ENCODE assay signal across 8 cellular contexts in genomic region chr18:13465126-13465446, GRCh38.
DNase-seq lines count a peak whose midpoint lies in the region; ATAC-seq and TF ChIP-seq lines count a peak whose summit lies in the region.

No MANE protein-coding gene starts in this region.

- intact Hi-C loops in natural killer cell (cut with micrococcal nuclease) (loop anchor here (2.0 kb wide), 1 partner anchor 262 kb away; the partner anchor contains the start of genes FAM210A and RNMT), body of pancreas (cut with DNase I) (no loop called here)

- H3K4me2 ChIP-seq in GM23338 = no peak overlapping the region

- H3K27ac ChIP-seq in GM23338 (ENCODE audit: low read depth) (no peak overlapping the region), body of pancreas (peak overlapping the region in 2 of 4 donors; percentile 1 to 56)

- peak overlapping the region; percentile 66; the same call in 1 of the 2 replicates for H2AFZ ChIP-seq in GM23338

- H3K9me3 ChIP-seq in T-helper 17 cell (ENCODE audit: control insufficient read depth, low read length, poor library complexity, severe bottlenecking) (no peaks in the 10 kb centered on the region), body of pancreas (no peaks in the 10 kb centered on the region), HAP-1 (no peaks in the 10 kb centered on the region)

- H3K4me3 ChIP-seq in GM23338 (no peak overlapping the region), body of pancreas (no peak overlapping the region), HAP-1 (no peak overlapping the region)

- DNase-seq in GM23338 (ENCODE audit: low spot score) = no peak
- DNase-seq in T-helper 17 cell = no peak
- no peak for DNase-seq in natural killer cell
- DNase-seq in body of pancreas = no peak
- DNase-seq in NCI-H510A (lab: John Stamatoyannopoulos, UW) = no peak
- no peak for DNase-seq in NCI-H2081 (lab: John Stamatoyannopoulos, UW)
- DNase-seq in HAP-1 (ENCODE audit: low spot score in 2 of 2) = no peak

- no peaks in the 10 kb centered on the region for H3K36me3 ChIP-seq in GM23338 (ENCODE audit: insufficient read depth)
- H3K36me3 ChIP-seq in body of pancreas (replicated peaks in 1 of 2; ENCODE audit: insufficient read depth in 1 of 2, low read depth in 2 of 2) = no peaks in the 10 kb centered on the region
- H3K36me3 ChIP-seq in HAP-1 (replicated peaks) = no peaks in the 10 kb centered on the region

- in situ Hi-C loops in HAP-1 (cut with MboI; ENCODE audit: low sequenced_read_pairs) = no loop called here

- no peaks in the 10 kb centered on the region for H3K79me2 ChIP-seq in GM23338 (replicated peaks; ENCODE audit: insufficient read depth)

- 70 to 71% methylated on average over 4 of the region's 4 CpGs for WGBS in body of pancreas, 2 donors

- H3K27ac Mint-ChIP-seq in GM23338 = no peak overlapping the region
- peak overlapping the region; percentile 95 for H3K27ac Mint-ChIP-seq in T-helper 17 cell
- peak overlapping the region; percentile 91 to 96 for H3K27ac Mint-ChIP-seq in natural killer cell

- no peak for TF ChIP-seq POLR2A in body of pancreas (IDR thresholded peaks at IDR 0.05)

- H3K4me3 Mint-ChIP-seq in GM23338 = no peak overlapping the region
- H3K4me3 Mint-ChIP-seq in T-helper 17 cell = peak overlapping the region; percentile 93
- peak overlapping the region; percentile 97 for H3K4me3 Mint-ChIP-seq in natural killer cell

- peaks cover 22% of the 10 kb centered on the region for H3K4me1 Mint-ChIP-seq in GM23338
- peaks cover 40% of the 10 kb centered on the region for H3K4me1 Mint-ChIP-seq in T-helper 17 cell
- H3K4me1 Mint-ChIP-seq in natural killer cell = peaks cover 59 to 64% of the 10 kb centered on the region in 2 donors

- H3K4me1 ChIP-seq in GM23338 (ENCODE audit: insufficient read depth) = no peaks in the 10 kb centered on the region; the same call in 1 of the 2 replicates
- no peaks in the 10 kb centered on the region for H3K4me1 ChIP-seq in body of pancreas
- peaks cover 4% of the 10 kb centered on the region for H3K4me1 ChIP-seq in HAP-1

- H4K20me1 ChIP-seq in GM23338 (replicated peaks; ENCODE audit: insufficient read depth) = no peaks in the 10 kb centered on the region

- H3K27me3 ChIP-seq in GM23338 (ENCODE audit: insufficient read depth) (no peaks in the 10 kb centered on the region), body of pancreas (no peaks in the 10 kb centered on the region), HAP-1 (ENCODE audit: low read depth) (no peaks in the 10 kb centered on the region)

- H3K27me3 Mint-ChIP-seq in GM23338 (ENCODE audit: insufficient read depth, low read depth, poor library complexity) (peaks cover 1% of the 10 kb centered on the region), T-helper 17 cell (no peaks in the 10 kb centered on the region), natural killer cell (ENCODE audit: low read depth in 2 of 2) (no peaks in the 10 kb centered on the region)

- ATAC-seq in GM18519 (IDR thresholded peaks at IDR 0.05; ENCODE audit: low FRiP score, unreplicated experiment) = peak; percentile 10
- ATAC-seq in GM23338 = no peak
- peak; percentile 49 for ATAC-seq in T-helper 17 cell
- peak in 1 of 3 donors; percentile 10 for ATAC-seq in natural killer cell
- ATAC-seq in body of pancreas = no peak

- TF ChIP-seq CTCF in GM23338 (conservative IDR thresholded peaks at IDR 0.05; ENCODE audit: low read depth in 2 of 2) (no peak), natural killer cell (IDR thresholded peaks at IDR 0.05) (no peak), body of pancreas (IDR thresholded peaks at IDR 0.05) (no peak)

- 0 out of 3 replicates have a peak, but pooled peaks cover 3% of the 10 kb centered on the region for H3K36me3 Mint-ChIP-seq in GM23338 (ENCODE audit: low read depth)
- no peaks in the 10 kb centered on the region for H3K36me3 Mint-ChIP-seq in T-helper 17 cell (ENCODE audit: low read depth)
- peaks cover 18% of the 10 kb centered on the region for H3K36me3 Mint-ChIP-seq in natural killer cell

- H3F3A ChIP-seq in GM23338 (replicated peaks; ENCODE audit: low read depth) = no peaks in the 10 kb centered on the region

- H3K9me2 ChIP-seq in GM23338 (ENCODE audit: insufficient read depth) = 0 out of 2 replicates have a peak, but pooled peaks cover 5% of the 10 kb centered on the region

- peaks cover 6% of the 10 kb centered on the region; the same call in 1 of the 3 replicates for H3K9me3 Mint-ChIP-seq in GM23338
- peaks cover 2 to 6% of the 10 kb centered on the region in 2 donors for H3K9me3 Mint-ChIP-seq in natural killer cell

TF ChIP-seq in GM23338, 12 proteins besides CTCF, POLR2A, EP300 and RAD21 (continues in another document):
- no peak for TF ChIP-seq ETS1 (IDR thresholded peaks at IDR 0.05)
- TF ChIP-seq EZH2phosphoT487 (IDR thresholded peaks at IDR 0.05; ENCODE audit: unreplicated experiment) = no peak
- TF ChIP-seq JUNB (IDR thresholded peaks at IDR 0.05; ENCODE audit: unreplicated experiment) = no peak
- no peak for TF ChIP-seq REST (IDR thresholded peaks at IDR 0.05; ENCODE audit: unreplicated experiment)
- no peak for TF ChIP-seq CREB1 (CRISPR knock-in tag; IDR thresholded peaks at IDR 0.05; ENCODE audit: low read depth)
- TF ChIP-seq POLR2AphosphoS5 (IDR thresholded peaks at IDR 0.05; ENCODE audit: low read depth) = no peak
- no peak for TF ChIP-seq ZNF114 (CRISPR knock-in tag; IDR thresholded peaks at IDR 0.05)

Comparison
In these comparisons a context has a peak if more than half of its experiments do, and no peak if none do; other contexts are left out.
1. ATAC-seq: peak in GM18519 (single experiment) and T-helper 17 cell (single experiment); none in GM23338 (single experiment) and body of pancreas (single experiment).